Comparison of ENCODE assay signal across 8 cellular contexts in genomic region chr17:78915872-78916632, GRCh38. TPM values are rescaled to one million over a fixed set of nuclear protein-coding genes. Genes with fewer than 3 reads are reported as not detected.
DNase-seq lines count a peak whose midpoint lies in the region; ATAC-seq and TF ChIP-seq lines count a peak whose summit lies in the region.

No MANE protein-coding gene starts in this region.

- H3K9me2 ChIP-seq in PC-3 (replicated peaks; ENCODE audit: low read length): no peaks in the 10 kb centered on the region

- TF ChIP-seq CTCF in PC-3 (conservative IDR thresholded peaks at IDR 0.05; ENCODE audit: low read depth, low read length): no peak

- H3K27me3 Mint-ChIP-seq in naive thymus-derived CD4-positive, alpha-beta T cell: peaks cover 0 to 2% (median 0%) of the 10 kb centered on the region in 5 donors

- H3K9me3 Mint-ChIP-seq in naive thymus-derived CD4-positive, alpha-beta T cell: no peaks in the 10 kb centered on the region

- no peaks in the 10 kb centered on the region for H3F3A ChIP-seq in PC-3 (ENCODE audit: low read length, unreplicated experiment)

- intact Hi-C loops in PC-3 (cut with micrococcal nuclease): no loop called here
- intact Hi-C loops in naive thymus-derived CD4-positive, alpha-beta T cell (cut with micrococcal nuclease): no loop called here

- H4K20me1 ChIP-seq in BLaER1 (peaks cover 69% of the 10 kb centered on the region), PC-3 (ENCODE audit: low read length) (no peaks in the 10 kb centered on the region; the same call in 1 of the 2 replicates)

- POLR2A ChIA-PET in PC-3 (lab: Charles Lee; ENCODE audit: unreplicated experiment): interaction anchor here (1.1 kb wide), 1 partner anchor 80 kb away, joined by 3 read pairs; no protein-coding TSS in a partner anchor
- POLR2A ChIA-PET in naive thymus-derived CD4-positive, alpha-beta T cell (lab: Charles Lee): interaction anchor here (1.0 kb wide), 1 partner anchor 10 kb away, joined by 3 read pairs; no protein-coding TSS in a partner anchor

- peak overlapping the region in 6 of 9 donors; percentile 65 to 92 (median 88) for H3K27ac Mint-ChIP-seq in naive thymus-derived CD4-positive, alpha-beta T cell

- H2AFZ ChIP-seq in PC-3 (ENCODE audit: low read length): no peak overlapping the region

- H3K4me3 Mint-ChIP-seq in naive thymus-derived CD4-positive, alpha-beta T cell: peak overlapping the region in 7 of 10 donors; percentile 14 to 81 (median 59)

- H3K4me1 ChIP-seq in BLaER1 (peaks cover 100% of the 10 kb centered on the region), PC-3 (ENCODE audit: insufficient read depth, low read length) (peaks cover 13% of the 10 kb centered on the region), endocrine pancreas (ENCODE audit: control insufficient read depth, insufficient read depth, low read length) (no peaks in the 10 kb centered on the region)
- H3K4me1 ChIP-seq in naive thymus-derived CD4-positive, alpha-beta T cell (ENCODE audit: control insufficient read depth in 2 of 2, insufficient read depth in 2 of 2, low read length in 2 of 2): no peaks in the 10 kb centered on the region

- H3K4me3 ChIP-seq in BLaER1 (peak overlapping the region; percentile 60), PC-3 (ENCODE audit: low read length) (no peak overlapping the region), endocrine pancreas (ENCODE audit: control insufficient read depth, insufficient read depth, low read length) (no peak overlapping the region)
- no peak overlapping the region for H3K4me3 ChIP-seq in naive thymus-derived CD4-positive, alpha-beta T cell (ENCODE audit: low read length)

- H3K27ac ChIP-seq in BLaER1 (peak overlapping the region; percentile 93), PC-3 (ENCODE audit: low read length) (no peak overlapping the region; the same call in 1 of the 2 replicates)
- H3K27ac ChIP-seq in naive thymus-derived CD4-positive, alpha-beta T cell (ENCODE audit: low read depth, low read length): peak overlapping the region; percentile 52

- H3K9me3 ChIP-seq in BLaER1: no peaks in the 10 kb centered on the region
- no peaks in the 10 kb centered on the region for H3K9me3 ChIP-seq in PC-3 (ENCODE audit: low read length)
- H3K9me3 ChIP-seq in endocrine pancreas (ENCODE audit: control insufficient read depth, low read length): no peaks in the 10 kb centered on the region
- no peaks in the 10 kb centered on the region for H3K9me3 ChIP-seq in naive thymus-derived CD4-positive, alpha-beta T cell (ENCODE audit: control insufficient read depth in 2 of 3, low read length in 3 of 3)

- peak; percentile 77 for DNase-seq in PC-3
- peak in 5 of 9 donors; percentile 21 to 36 (median 31) for DNase-seq in naive thymus-derived CD4-positive, alpha-beta T cell
- DNase-seq in hepatic stellate cell (ENCODE audit: low spot score): no peak
- DNase-seq in activated naive CD4-positive, alpha-beta T cell (lab: John Stamatoyannopoulos, UW): no peak
- DNase-seq in NCI-H446 treated with DMSO at 0.1 percent for 48 hours (lab: John Stamatoyannopoulos, UW): no peak
- no peak for DNase-seq in NCI-H2227 (lab: John Stamatoyannopoulos, UW; ENCODE audit: unreplicated experiment)

- CTCF ChIA-PET in PC-3 (lab: Charles Lee): interaction anchor here (0.6 kb wide), 1 partner anchor 50 kb away, joined by 3 read pairs; no protein-coding TSS in a partner anchor
- CTCF ChIA-PET in naive thymus-derived CD4-positive, alpha-beta T cell (lab: Charles Lee): no interaction called here

- peaks cover 0 to 3% (median 0%) of the 10 kb centered on the region in 5 donors for H3K36me3 Mint-ChIP-seq in naive thymus-derived CD4-positive, alpha-beta T cell

- H3K36me3 ChIP-seq in BLaER1 (peaks cover 29% of the 10 kb centered on the region), PC-3 (ENCODE audit: low read depth, low read length) (no peaks in the 10 kb centered on the region), endocrine pancreas (ENCODE audit: control insufficient read depth, insufficient read depth, low read length) (no peaks in the 10 kb centered on the region)
- H3K36me3 ChIP-seq in naive thymus-derived CD4-positive, alpha-beta T cell (ENCODE audit: control insufficient read depth in 2 of 3, insufficient read depth in 3 of 3, low read length in 3 of 3): no peaks in the 10 kb centered on the region

- H3K4me2 ChIP-seq in BLaER1 (peak overlapping the region; percentile 93), PC-3 (ENCODE audit: low read length) (peak overlapping the region; percentile 38; the same call in 1 of the 2 replicates)

- H3K9ac ChIP-seq in BLaER1: peak overlapping the region; percentile 81
- H3K9ac ChIP-seq in PC-3 (ENCODE audit: low read length): no peak overlapping the region
- peak overlapping the region; percentile 41 for H3K9ac ChIP-seq in endocrine pancreas (ENCODE audit: control insufficient read depth, insufficient read depth, low read length)

- H3K79me2 ChIP-seq in PC-3 (ENCODE audit: low read length): peaks cover 60% of the 10 kb centered on the region

- no peaks in the 10 kb centered on the region for H3K27me3 ChIP-seq in BLaER1
- no peaks in the 10 kb centered on the region for H3K27me3 ChIP-seq in PC-3 (ENCODE audit: low read length)
- no peaks in the 10 kb centered on the region for H3K27me3 ChIP-seq in endocrine pancreas (ENCODE audit: control insufficient read depth, insufficient read depth, low read length)
- H3K27me3 ChIP-seq in naive thymus-derived CD4-positive, alpha-beta T cell (ENCODE audit: control insufficient read depth in 2 of 2, insufficient read depth in 2 of 2, low read length in 2 of 2): no peaks in the 10 kb centered on the region

- peaks cover 0 to 25% (median 13%) of the 10 kb centered on the region in 7 donors for H3K4me1 Mint-ChIP-seq in naive thymus-derived CD4-positive, alpha-beta T cell

- BruUV-seq in PC-3 (replicated peaks; lab: Mats Ljungman, UMichigan): no TSS peak

- ATAC-seq in PC-3: peak; percentile 95
- peak; percentile 71 for ATAC-seq in naive thymus-derived CD4-positive, alpha-beta T cell

RNA-seq across cellular contexts. Expression of gene TIMP2, which starts 9.1 kb away (rescaled TPM):
- 60.1 and 62.5 TPM in 2 replicates for total RNA-seq in PC-3 (2014; rRNA removed)
- total RNA-seq in naive thymus-derived CD4-positive, alpha-beta T cell: 10 to 100 TPM in 1 of 5 experiments, 1 to 10 TPM in 4; 1.2 to 46.1 (median 5.8) TPM
- under 1 TPM; 0.23 to 0.31 TPM for polyA plus RNA-seq in naive thymus-derived CD4-positive, alpha-beta T cell

RNA-seq across cellular contexts. Expression of gene CEP295NL, which starts 13.1 kb away (rescaled TPM):
- total RNA-seq in PC-3 (2014; rRNA removed): 1.8 and 2.4 TPM in 2 replicates
- 10 to 100 TPM in 1 of 5 experiments, 1 to 10 TPM in 1, under 1 TPM in 2, not detected in 1; 0.19 to 14.1 (median 1.8) TPM for total RNA-seq in naive thymus-derived CD4-positive, alpha-beta T cell
- polyA plus RNA-seq in naive thymus-derived CD4-positive, alpha-beta T cell: not detected

Comparison
In these comparisons a context has a peak if more than half of its experiments do, and no peak if none do; other contexts are left out.
1. DNase-seq: peak in PC-3 (single experiment) and naive thymus-derived CD4-positive, alpha-beta T cell (5 of 9); none in hepatic stellate cell (single experiment), activated naive CD4-positive, alpha-beta T cell (0 of 4), NCI-H446 treated with DMSO at 0.1 percent for 48 hours (single experiment) and NCI-H2227 (single experiment).